1 cellular context compared by ENCODE assay signal in genomic region chr18:26656944-26657536, GRCh38.
TF ChIP-seq lines count a peak whose summit lies in the region.

No MANE protein-coding gene starts in this region.

TF ChIP-seq in H1, 55 proteins besides CTCF, POLR2A, EP300 and RAD21 (continued from another document):
- TF ChIP-seq KDM4A (IDR thresholded peaks at IDR 0.05; ENCODE audit: low read depth, low read length, severe bottlenecking) (peak; percentile 56), MAX (IDR thresholded peaks at IDR 0.05) (peak; percentile 78), ATF2 (IDR thresholded peaks at IDR 0.05; ENCODE audit: low read length) (no peak), JUND (IDR thresholded peaks at IDR 0.05; ENCODE audit: low read length) (no peak)
